2 cellular contexts compared by ENCODE assay signal in the genomic region with DNA sequence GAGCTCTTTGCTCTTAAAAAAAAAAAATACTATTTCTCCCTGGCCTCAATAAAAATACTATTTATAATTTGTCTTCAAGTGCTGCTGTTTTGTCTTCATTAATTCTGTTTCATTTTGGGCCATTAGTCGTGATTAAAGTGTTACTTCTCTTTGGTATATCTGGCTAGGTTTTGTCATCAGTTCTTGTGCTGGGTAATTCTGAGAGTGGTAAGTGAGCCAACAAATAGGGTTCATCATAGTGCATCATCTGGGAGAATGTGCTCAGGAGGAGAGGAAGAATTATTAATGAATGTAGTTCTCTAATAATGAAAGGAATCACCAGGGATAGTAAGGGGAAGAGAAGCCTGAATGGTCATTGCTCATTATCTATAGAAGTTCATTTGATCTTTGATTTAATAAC.
TF ChIP-seq lines count a peak whose summit lies in the region.

No MANE protein-coding gene starts in this region.

TF ChIP-seq in IMR-90, 13 proteins besides CTCF, POLR2A, EP300 and RAD21:
- TF ChIP-seq CEBPB (IDR thresholded peaks at IDR 0.05; ENCODE audit: low read depth, low read length) (no peak), MXI1 (IDR thresholded peaks at IDR 0.05; ENCODE audit: borderline replicate concordance, low read depth, low read length) (no peak), FOS (IDR thresholded peaks at IDR 0.05; ENCODE audit: low read depth, low read length) (no peak), RFX5 (IDR thresholded peaks at IDR 0.05; ENCODE audit: low read depth, low read length) (no peak), SMC3 (IDR thresholded peaks at IDR 0.05; ENCODE audit: low read depth, low read length) (no peak), NFE2L2 (IDR thresholded peaks at IDR 0.05; ENCODE audit: low read depth, low read length) (no peak), CHD1 (IDR thresholded peaks at IDR 0.05; ENCODE audit: low read depth, low read length) (no peak), RCOR1 (IDR thresholded peaks at IDR 0.05; ENCODE audit: insufficient replicate concordance, low read length) (no peak), MAFK (IDR thresholded peaks at IDR 0.05; ENCODE audit: low read depth, low read length) (no peak), USF2 (IDR thresholded peaks at IDR 0.05; ENCODE audit: low read depth, low read length) (no peak), BHLHE40 (IDR thresholded peaks at IDR 0.05; ENCODE audit: low read depth, low read length) (no peak)
- TF ChIP-seq, protein P1, sequence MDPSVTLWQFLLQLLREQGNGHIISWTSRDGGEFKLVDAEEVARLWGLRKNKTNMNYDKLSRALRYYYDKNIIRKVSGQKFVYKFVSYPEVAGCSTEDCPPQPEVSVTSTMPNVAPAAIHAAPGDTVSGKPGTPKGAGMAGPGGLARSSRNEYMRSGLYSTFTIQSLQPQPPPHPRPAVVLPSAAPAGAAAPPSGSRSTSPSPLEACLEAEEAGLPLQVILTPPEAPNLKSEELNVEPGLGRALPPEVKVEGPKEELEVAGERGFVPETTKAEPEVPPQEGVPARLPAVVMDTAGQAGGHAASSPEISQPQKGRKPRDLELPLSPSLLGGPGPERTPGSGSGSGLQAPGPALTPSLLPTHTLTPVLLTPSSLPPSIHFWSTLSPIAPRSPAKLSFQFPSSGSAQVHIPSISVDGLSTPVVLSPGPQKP (IDR thresholded peaks at IDR 0.05; ENCODE audit: borderline replicate concordance, low read depth, low read length), result no peak

TF ChIP-seq in HEK293T, 16 proteins besides CTCF, POLR2A, EP300 and RAD21:
- no peak for TF ChIP-seq SP1 (IDR thresholded peaks at IDR 0.05)
- TF ChIP-seq ARNT (IDR thresholded peaks at IDR 0.05), result no peak
- no peak for TF ChIP-seq LEF1 (IDR thresholded peaks at IDR 0.05; ENCODE audit: borderline replicate concordance)
- no peak for TF ChIP-seq ZNF384 (IDR thresholded peaks at IDR 0.05)
- TF ChIP-seq L3MBTL2 (conservative IDR thresholded peaks at IDR 0.05), result no peak
- TF ChIP-seq SUZ12 (IDR thresholded peaks at IDR 0.05), result no peak
- no peak for TF ChIP-seq FOXA1 (IDR thresholded peaks at IDR 0.05)
- no peak for TF ChIP-seq FOXM1 (IDR thresholded peaks at IDR 0.05; ENCODE audit: borderline replicate concordance)
- no peak for TF ChIP-seq HDGF (IDR thresholded peaks at IDR 0.05; ENCODE audit: borderline replicate concordance)
- no peak for TF ChIP-seq FOXK2 (IDR thresholded peaks at IDR 0.05)
- TF ChIP-seq BHLHE40 (IDR thresholded peaks at IDR 0.05; ENCODE audit: borderline replicate concordance), result no peak
- no peak for TF ChIP-seq TARDBP (IDR thresholded peaks at IDR 0.05)
- TF ChIP-seq CTBP1 (IDR thresholded peaks at IDR 0.05; ENCODE audit: borderline replicate concordance), result no peak
- no peak for TF ChIP-seq ELF4 (IDR thresholded peaks at IDR 0.05)
- TF ChIP-seq, protein P2, sequence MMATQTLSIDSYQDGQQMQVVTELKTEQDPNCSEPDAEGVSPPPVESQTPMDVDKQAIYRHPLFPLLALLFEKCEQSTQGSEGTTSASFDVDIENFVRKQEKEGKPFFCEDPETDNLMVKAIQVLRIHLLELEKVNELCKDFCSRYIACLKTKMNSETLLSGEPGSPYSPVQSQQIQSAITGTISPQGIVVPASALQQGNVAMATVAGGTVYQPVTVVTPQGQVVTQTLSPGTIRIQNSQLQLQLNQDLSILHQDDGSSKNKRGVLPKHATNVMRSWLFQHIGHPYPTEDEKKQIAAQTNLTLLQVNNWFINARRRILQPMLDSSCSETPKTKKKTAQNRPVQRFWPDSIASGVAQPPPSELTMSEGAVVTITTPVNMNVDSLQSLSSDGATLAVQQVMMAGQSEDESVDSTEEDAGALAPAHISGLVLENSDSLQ (IDR thresholded peaks at IDR 0.05), result no peak
- TF ChIP-seq NFRKB (IDR thresholded peaks at IDR 0.05), result no peak
